In the genomic region with DNA sequence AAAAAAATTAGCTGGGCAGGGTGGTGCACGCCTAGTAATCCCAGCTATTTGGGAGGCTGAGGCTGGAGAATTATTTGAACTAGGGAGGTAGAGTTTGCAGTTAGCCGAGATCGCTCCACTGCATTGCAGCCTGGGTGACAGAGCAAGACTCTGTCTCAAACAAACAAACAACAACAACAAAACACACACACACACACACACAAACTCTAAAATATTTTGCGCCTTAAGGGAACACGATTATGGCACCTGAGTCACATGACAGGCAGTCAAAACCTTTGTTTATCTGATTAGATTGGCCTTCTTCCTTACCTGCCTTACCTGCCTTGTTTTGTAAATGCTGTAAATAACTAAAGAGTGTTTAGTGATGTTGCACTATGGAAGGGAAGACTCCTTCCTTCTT, we compare ENCODE assay signal across 34 cellular contexts.
"Had no signal": no experiment of that assay in that cellular context is flagged by ENCODE, and none has a peak within 500 bp of the region (broad histone marks: within the 10 kb centered on the region; RNA-seq: fewer than 3 reads in every experiment).

No MANE protein-coding gene starts in this region.

- H3K9ac ChIP-seq: KMS-11 had no signal

- H3K4me3 ChIP-seq: MG63 had no signal

- H3K36me3 ChIP-seq: MG63 had no signal

- H3K4me2 ChIP-seq: KMS-11 had no signal

- DNase-seq: Karpas-422, Kasumi-1, MG63, MM.1S, MV-4-11, NCI-H1048, NCI-H1092 treated with DMSO at 0.1 percent for 48 hours, NCI-H1105, NCI-H1105 treated with DMSO at 0.1 percent for 48 hours, NCI-H1417, NCI-H1417 treated with DMSO at 0.1 percent for 48 hours, NCI-H1436, NCI-H1436 treated with DMSO at 0.1 percent for 48 hours, NCI-H146, NCI-H1694, NCI-H1694 treated with DMSO at 0.1 percent for 48 hours, NCI-H187, NCI-H187 treated with DMSO at 0.1 percent for 48 hours, NCI-H1930, NCI-H2029, NCI-H2029 treated with DMSO at 0.1 percent for 48 hours, NCI-H2081, NCI-H2081 treated with DMSO at 0.1 percent for 48 hours, NCI-H2107, NCI-H2171, NCI-H2171 treated with DMSO at 0.1 percent for 48 hours, NCI-H2227 treated with DMSO at 0.1 percent for 48 hours, NCI-H226, NCI-H345, NCI-H446, NCI-H446 treated with DMSO at 0.1 percent for 48 hours, NCI-H510A, NCI-H510A treated with DMSO at 0.1 percent for 48 hours had no signal

- H3K9me3 ChIP-seq: MG63 had no signal

- H3K27ac ChIP-seq: KMS-11 had no signal

- H3K27me3 ChIP-seq: MG63 had no signal
